15 cellular contexts compared by ENCODE assay signal in genomic region chr17:65657251-65657828, GRCh38.
"Had no signal": no experiment of that assay in that cellular context is flagged by ENCODE, and none has a peak within 500 bp of the region (broad histone marks: within the 10 kb centered on the region; RNA-seq: fewer than 3 reads in every experiment).

No MANE protein-coding gene starts in this region.

- H3K9me3 Mint-ChIP-seq: T-helper 2 cell treated with Interferon-gamma antibody and Interleukin-4, amounts not matched to agents 5 μg/mL and 100 μg/mL, for 36 hours; WTC11 had no signal

- ATAC-seq: activated CD8-positive, alpha-beta T cell treated with anti-CD3 and anti-CD28 coated beads, Interleukin-2, amount 10 ng/mL, durations not matched to agents 7 days and 5 days; WTC11 had no signal

- FAIRE-seq: TTC549 had no signal

- H3K27me3 ChIP-seq: ascending aorta, esophagus squamous epithelium, testis had no signal

- DNase-seq: activated CD4-positive, alpha-beta T cell treated with anti-CD3 and anti-CD28 coated beads for 4 hours; activated CD8-positive, alpha-beta T cell treated with anti-CD3 and anti-CD28 coated beads, Interleukin-2, amount 10 ng/mL, durations not matched to agents 7 days and 5 days; activated gamma-delta T cell treated with Interleukin-2 at 50 U/mL for 16 hours; cortex of kidney; esophagus squamous epithelium; occipital lobe; testis had no signal

- H3K9me3 ChIP-seq: ascending aorta, esophagus squamous epithelium, testis had no signal

- H3K27ac ChIP-seq: ascending aorta, esophagus squamous epithelium, SK-N-MC, testis had no signal

- H3K27ac Mint-ChIP-seq: activated CD8-positive, alpha-beta T cell treated with anti-CD3 and anti-CD28 coated beads, Interleukin-2, amount 10 ng/mL, durations not matched to agents 7 days and 5 days; memory B cell; progenitor cell of endocrine pancreas; T-helper 2 cell treated with Interferon-gamma antibody and Interleukin-4, amounts not matched to agents 5 μg/mL and 100 μg/mL, for 36 hours; type B pancreatic cell; WTC11 had no signal

- H3K36me3 ChIP-seq: ascending aorta, esophagus squamous epithelium had no signal

- H3K4me3 Mint-ChIP-seq: activated CD8-positive, alpha-beta T cell treated with anti-CD3 and anti-CD28 coated beads, Interleukin-2, amount 10 ng/mL, durations not matched to agents 7 days and 5 days; memory B cell; T-helper 2 cell treated with Interferon-gamma antibody and Interleukin-4, amounts not matched to agents 5 μg/mL and 100 μg/mL, for 36 hours; type B pancreatic cell; WTC11 had no signal

- H3K4me1 ChIP-seq: ascending aorta, esophagus squamous epithelium, testis had no signal

- H3K27me3 Mint-ChIP-seq: memory B cell, progenitor cell of endocrine pancreas had no signal

- H3K36me3 Mint-ChIP-seq: memory B cell, type B pancreatic cell, WTC11 had no signal

- H3K4me3 ChIP-seq: ascending aorta, esophagus squamous epithelium, SK-N-MC, testis had no signal
